In the genomic region with DNA sequence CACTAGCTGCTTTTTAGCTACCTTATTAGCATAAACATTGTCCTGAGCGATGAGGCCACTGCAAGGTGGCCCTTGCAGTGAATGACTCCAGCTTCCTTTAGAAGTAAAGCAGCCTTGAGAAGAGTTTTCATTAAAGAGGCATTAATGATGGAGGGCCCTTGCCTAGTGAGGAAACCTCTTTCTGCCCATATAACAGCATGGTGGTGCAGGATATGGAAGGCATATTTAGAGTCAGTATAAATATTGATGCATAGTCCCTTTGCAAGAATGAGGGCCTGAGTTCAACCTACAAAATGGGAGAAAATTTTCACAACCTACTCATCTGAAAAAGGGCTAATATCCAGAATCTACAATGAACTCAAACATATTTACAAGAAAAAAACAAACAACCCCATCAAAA, we compare ENCODE assay signal across 4 cellular contexts.
DNase-seq lines count a peak whose midpoint lies in the region; ATAC-seq, FAIRE-seq and TF ChIP-seq lines count a peak whose summit lies in the region.
"Not testable (repeated sequence)": the region's sequence is repeated elsewhere in the genome, so short reads cannot be mapped to it uniquely, and the experiment has no call there.

No MANE protein-coding gene starts in this region.

- not testable (repeated sequence) for H3K79me2 ChIP-seq in HCT116 (ENCODE audit: insufficient read depth, low read length); GM12878 (ENCODE audit: control insufficient read depth, insufficient read depth, low read length); K562 (ENCODE audit: control insufficient read depth, insufficient read depth, low read length)

- H4K20me1 ChIP-seq in HCT116 (ENCODE audit: insufficient read depth); GM12878 (ENCODE audit: control insufficient read depth, insufficient read depth); K562 (replicated peaks; ENCODE audit: control insufficient read depth, insufficient read depth, low read length): not testable (repeated sequence)

- WGBS in GM12878 (ENCODE audit: insufficient coverage, insufficient replicate concordance, low lambda C conversion rate, missing lambda C conversion rate), result 38% methylated on average over 1 of the region's 1 CpG
- WGBS in K562 (ENCODE audit: insufficient coverage, low coverage, missing lambda C conversion rate), result 13% methylated on average over 1 of the region's 1 CpG

- not testable (repeated sequence) for FAIRE-seq in GM12878 (lab: Jason Lieb, UNC); K562 (lab: Jason Lieb, UNC)

- H2AFZ ChIP-seq in HCT116 (ENCODE audit: low read depth, low read length, poor library complexity, severe bottlenecking); GM12878 (ENCODE audit: control insufficient read depth, low read depth, low read length); K562 (ENCODE audit: low read depth, low read length): not testable (repeated sequence)

- not testable (repeated sequence) for H3K4me1 ChIP-seq in HCT116 (ENCODE audit: control insufficient read depth in 1 of 2, insufficient read depth in 2 of 2, low read length in 2 of 2); HEK293 (ENCODE audit: control insufficient read depth, insufficient read depth, low read length); GM12878 (ENCODE audit: control insufficient read depth, insufficient read depth, low read length); K562 (replicated peaks in 1 of 2; ENCODE audit: control insufficient read depth in 2 of 2, insufficient read depth in 2 of 2, low read length in 2 of 2)

- ATAC-seq in HCT116, GM12878, K562: not testable (repeated sequence)

- intact Hi-C loops in HCT116 (cut with micrococcal nuclease); GM12878 (cut with micrococcal nuclease; ENCODE audit: unreplicated experiment): not testable (repeated sequence)
- intact Hi-C loops in K562 (cut with micrococcal nuclease), result loop anchor here (10.0 kb wide), 1 partner anchor 415 kb away; no protein-coding TSS in a partner anchor

- in situ Hi-C loops in GM12878 (cut with MboI); K562 (cut with MboI): not testable (repeated sequence)

- CTCF ChIA-PET in HCT116 (lab: Charles Lee); K562 (lab: Yijun Ruan, JAX; ENCODE audit: low intra/inter-chr PET ratio): not testable (repeated sequence)
- CTCF ChIA-PET in HEK293 (lab: Yijun Ruan, JAX) (interaction anchor here (1.9 kb wide), 1 partner anchor 110 kb away, joined by 9 read pairs; no protein-coding TSS in a partner anchor), GM12878 (lab: Yijun Ruan, JAX) (interaction anchor here (1.1 kb wide), 1 partner anchor 166 kb away, joined by 3 read pairs; no protein-coding TSS in a partner anchor)

- RAD21 ChIA-PET in HCT116 (lab: Charles Lee; ENCODE audit: low non-redundant PET in 1 of 2, low total read pairs in 2 of 2, uncharacterized antibody in 2 of 2, unreplicated experiment in 2 of 2), result not testable (repeated sequence)
- RAD21 ChIA-PET in GM12878 (lab: Charles Lee; ENCODE audit: unreplicated experiment), result interaction anchor here (1.0 kb wide), 1 partner anchor 131 kb away, joined by 3 read pairs; no protein-coding TSS in a partner anchor

- POLR2A ChIA-PET in HCT116 (lab: Charles Lee), result interaction anchor here (1.6 kb wide), 1 partner anchor 108 kb away, joined by 4 read pairs; no protein-coding TSS in a partner anchor
- POLR2A ChIA-PET in HEK293 (lab: Yijun Ruan, JAX); GM12878 (lab: Charles Lee): not testable (repeated sequence)
- POLR2A ChIA-PET in K562 (lab: Yijun Ruan, JAX), result interaction anchor here (1.4 kb wide), 1 partner anchor 108 kb away, joined by 4 read pairs; no protein-coding TSS in a partner anchor

- H3K9me3 ChIP-seq in HCT116 (ENCODE audit: control insufficient read depth in 1 of 2, insufficient read depth in 1 of 2, low read depth in 1 of 2, low read length in 2 of 2); HEK293 (ENCODE audit: control insufficient read depth, insufficient read depth, low read depth, low read length); GM12878 (replicated peaks; ENCODE audit: control insufficient read depth, insufficient read depth, low read length); K562 (replicated peaks; ENCODE audit: control insufficient read depth, insufficient read depth, low read depth, low read length): not testable (repeated sequence)

- not testable (repeated sequence) for BruUV-seq in HCT116 (replicated peaks; lab: Mats Ljungman, UMichigan); GM12878 (replicated peaks; lab: Mats Ljungman, UMichigan); K562 (replicated peaks; lab: Mats Ljungman, UMichigan)

- DNase-seq in HCT116 (ENCODE audit: low read depth, low spot score), result peak; percentile 12
- not testable (repeated sequence) for DNase-seq in GM12878 (ENCODE audit: low read depth, low spot score); K562 (ENCODE audit: extremely low read depth in 1 of 4, low spot score in 3 of 4)

- SMC1A ChIA-PET in GM12878 (lab: Charles Lee; ENCODE audit: uncharacterized antibody, unreplicated experiment), result not testable (repeated sequence)

- not testable (repeated sequence) for H3K27me3 ChIP-seq in HCT116 (ENCODE audit: insufficient read depth, low read length); GM12878 (replicated peaks in 1 of 2; ENCODE audit: control insufficient read depth in 2 of 2, insufficient read depth in 2 of 2, low read length in 1 of 2); K562 (ENCODE audit: control insufficient read depth in 2 of 2, insufficient read depth in 2 of 2, low read length in 2 of 2)

- not testable (repeated sequence) for H3K36me3 ChIP-seq in HCT116 (ENCODE audit: control insufficient read depth in 1 of 2, insufficient read depth in 2 of 2, low read length in 2 of 2); HEK293 (ENCODE audit: control insufficient read depth in 2 of 2, insufficient read depth in 1 of 2, low read length in 2 of 2); GM12878 (ENCODE audit: control insufficient read depth in 2 of 2, insufficient read depth in 2 of 2, low read length in 1 of 2); K562 (ENCODE audit: control insufficient read depth, insufficient read depth, low read length)

- TF ChIP-seq CTCF in HCT116 (IDR thresholded peaks at IDR 0.05 in 2 of 3, conservative IDR thresholded peaks at IDR 0.05 in 1 of 3; ENCODE audit: borderline replicate concordance in 1 of 3, insufficient read depth in 1 of 3, low read depth in 2 of 3, low read length in 2 of 3); HEK293 (tag by site-specific recombination; IDR thresholded peaks at IDR 0.05); GM12878 (IDR thresholded peaks at IDR 0.05 in 2 of 3, conservative IDR thresholded peaks at IDR 0.05 in 1 of 3; ENCODE audit: control insufficient read depth in 2 of 3, extremely low read depth in 1 of 3, insufficient read depth in 1 of 3, low read depth in 3 of 3, low read length in 3 of 3); K562 (IDR thresholded peaks at IDR 0.05 in 2 of 3, conservative IDR thresholded peaks at IDR 0.05 in 1 of 3; ENCODE audit: insufficient read depth in 2 of 3, low read depth in 1 of 3, low read length in 3 of 3): not testable (repeated sequence)

- not testable (repeated sequence) for H3K9ac ChIP-seq in HCT116 (ENCODE audit: low read length); GM12878 (ENCODE audit: control insufficient read depth, insufficient read depth, low read length); K562 (ENCODE audit: insufficient read depth in 1 of 2, low read depth in 2 of 2, low read length in 2 of 2)

- H3K27ac ChIP-seq in HCT116 (ENCODE audit: low read depth, low read length); HEK293 (ENCODE audit: extremely low read depth, low read depth, low read length); GM12878 (ENCODE audit: control insufficient read depth, insufficient read depth); K562 (ENCODE audit: extremely low read depth, low read depth, low read length): not testable (repeated sequence)

- not testable (repeated sequence) for H3K4me2 ChIP-seq in HCT116 (ENCODE audit: low read length); GM12878 (ENCODE audit: control insufficient read depth, insufficient read depth); K562 (ENCODE audit: insufficient read depth, low read length)

- not testable (repeated sequence) for H3K4me3 ChIP-seq in HCT116 (replicated peaks in 1 of 2; ENCODE audit: low read depth in 1 of 2, low read length in 2 of 2); HEK293 (ENCODE audit: low read depth, low read length); GM12878; K562

- not testable (repeated sequence) for TF ChIP-seq EP300 in GM12878 (IDR thresholded peaks at IDR 0.05; ENCODE audit: borderline replicate concordance in 1 of 2, control insufficient read depth in 1 of 2, low read depth in 2 of 2, low read length in 2 of 2)
- 0 out of 2 replicates have a peak, but pooled peaks have one; percentile 7 for TF ChIP-seq EP300 in K562 (IDR thresholded peaks at IDR 0.05; ENCODE audit: low read length)

- not testable (repeated sequence) for H3K9me1 ChIP-seq in K562 (ENCODE audit: control insufficient read depth, insufficient read depth, low read length)

- TF ChIP-seq POLR2A in HCT116 (IDR thresholded peaks at IDR 0.05; ENCODE audit: borderline replicate concordance, extremely low read depth, insufficient read depth, insufficient read length); GM12878 (IDR thresholded peaks at IDR 0.05; ENCODE audit: low read depth, low read length); K562 (conservative IDR thresholded peaks at IDR 0.05): not testable (repeated sequence)

- not testable (repeated sequence) for TF ChIP-seq RAD21 in HCT116 (IDR thresholded peaks at IDR 0.05; ENCODE audit: low read depth); GM12878 (IDR thresholded peaks at IDR 0.05; ENCODE audit: insufficient read depth, low read depth, low read length); K562 (CRISPR knock-in tag; conservative IDR thresholded peaks at IDR 0.05 in 1 of 2, IDR thresholded peaks at IDR 0.05 in 1 of 2)

- H3K9me2 ChIP-seq in HCT116 (ENCODE audit: insufficient read depth), result not testable (repeated sequence)

TF ChIP-seq in K562, 482 proteins besides CTCF, POLR2A, EP300 and RAD21 (continues in another document):
- TF ChIP-seq CBX1 (IDR thresholded peaks at IDR 0.05; ENCODE audit: low read depth), result 0 out of 2 replicates have a peak, but pooled peaks have one; percentile 63
